1 cellular context compared by ENCODE assay signal in the genomic region with DNA sequence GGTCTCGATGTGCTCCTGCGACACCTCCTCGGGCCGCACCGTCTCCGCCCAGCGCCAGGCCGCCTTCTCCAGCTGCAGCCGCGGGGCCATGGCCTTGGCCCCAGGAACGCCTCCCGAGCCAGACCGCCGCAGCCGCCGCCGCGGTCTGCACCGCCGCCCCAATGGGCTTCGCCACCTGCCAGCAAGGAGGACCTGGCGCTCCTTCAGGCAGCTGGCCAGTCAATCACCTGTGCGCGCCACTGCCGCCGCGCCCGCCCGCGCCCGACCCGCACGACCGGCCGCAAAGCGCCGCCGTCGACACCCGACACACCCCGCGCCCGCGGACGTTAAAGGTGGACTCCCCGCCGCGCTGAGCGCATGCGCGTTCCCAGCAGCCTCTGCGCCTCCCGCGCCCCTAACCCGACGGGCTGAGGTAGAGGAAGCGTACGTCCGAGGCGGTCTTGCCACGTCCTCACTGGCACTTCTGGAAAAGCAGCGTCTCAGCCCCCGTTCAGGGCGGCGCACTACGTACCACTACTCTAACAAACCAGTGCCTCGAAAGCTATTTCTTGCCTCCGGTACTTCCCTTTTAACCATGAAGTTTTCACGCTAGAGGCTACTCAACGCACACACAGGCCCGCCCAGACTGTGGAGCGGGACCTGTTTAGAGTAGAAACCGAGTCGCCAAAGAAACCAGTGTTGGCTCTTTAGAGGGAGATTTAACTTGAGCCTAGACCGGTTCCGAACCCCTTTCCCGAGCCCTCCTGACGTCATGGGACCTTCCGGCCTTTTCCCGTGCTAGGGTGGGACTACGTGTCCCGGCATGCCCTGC.
TF ChIP-seq lines count a peak whose summit lies in the region.

A gene with protein sequence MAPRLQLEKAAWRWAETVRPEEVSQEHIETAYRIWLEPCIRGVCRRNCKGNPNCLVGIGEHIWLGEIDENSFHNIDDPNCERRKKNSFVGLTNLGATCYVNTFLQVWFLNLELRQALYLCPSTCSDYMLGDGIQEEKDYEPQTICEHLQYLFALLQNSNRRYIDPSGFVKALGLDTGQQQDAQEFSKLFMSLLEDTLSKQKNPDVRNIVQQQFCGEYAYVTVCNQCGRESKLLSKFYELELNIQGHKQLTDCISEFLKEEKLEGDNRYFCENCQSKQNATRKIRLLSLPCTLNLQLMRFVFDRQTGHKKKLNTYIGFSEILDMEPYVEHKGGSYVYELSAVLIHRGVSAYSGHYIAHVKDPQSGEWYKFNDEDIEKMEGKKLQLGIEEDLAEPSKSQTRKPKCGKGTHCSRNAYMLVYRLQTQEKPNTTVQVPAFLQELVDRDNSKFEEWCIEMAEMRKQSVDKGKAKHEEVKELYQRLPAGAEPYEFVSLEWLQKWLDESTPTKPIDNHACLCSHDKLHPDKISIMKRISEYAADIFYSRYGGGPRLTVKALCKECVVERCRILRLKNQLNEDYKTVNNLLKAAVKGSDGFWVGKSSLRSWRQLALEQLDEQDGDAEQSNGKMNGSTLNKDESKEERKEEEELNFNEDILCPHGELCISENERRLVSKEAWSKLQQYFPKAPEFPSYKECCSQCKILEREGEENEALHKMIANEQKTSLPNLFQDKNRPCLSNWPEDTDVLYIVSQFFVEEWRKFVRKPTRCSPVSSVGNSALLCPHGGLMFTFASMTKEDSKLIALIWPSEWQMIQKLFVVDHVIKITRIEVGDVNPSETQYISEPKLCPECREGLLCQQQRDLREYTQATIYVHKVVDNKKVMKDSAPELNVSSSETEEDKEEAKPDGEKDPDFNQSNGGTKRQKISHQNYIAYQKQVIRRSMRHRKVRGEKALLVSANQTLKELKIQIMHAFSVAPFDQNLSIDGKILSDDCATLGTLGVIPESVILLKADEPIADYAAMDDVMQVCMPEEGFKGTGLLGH (minus strand): TSS at position 282 of the 811 bp plus-strand sequence. CDS start 192 bp downstream, at position 90.

TF ChIP-seq in HepG2, 621 proteins besides CTCF, POLR2A, EP300 and RAD21 (continued from another document and continues in another):
- TF ChIP-seq AHDC1 (CRISPR knock-in tag; IDR thresholded peaks at IDR 0.05; ENCODE audit: borderline replicate concordance): 0 out of 2 replicates have a peak, but pooled peaks have one; percentile 6
- no peak for TF ChIP-seq RORA (CRISPR knock-in tag; IDR thresholded peaks at IDR 0.05)
- 0 out of 2 replicates have a peak, but pooled peaks have one; percentile 31 for TF ChIP-seq STAT5B (CRISPR knock-in tag; IDR thresholded peaks at IDR 0.05)
- no peak for TF ChIP-seq NFE2 (CRISPR knock-in tag; IDR thresholded peaks at IDR 0.05)
- TF ChIP-seq KLF6 (CRISPR knock-in tag; IDR thresholded peaks at IDR 0.05): no peak; the same call in 1 of the 2 replicates
- TF ChIP-seq ZNF451 (CRISPR knock-in tag; IDR thresholded peaks at IDR 0.05): peak; percentile 62
- no peak for TF ChIP-seq MBD4 (IDR thresholded peaks at IDR 0.05; ENCODE audit: borderline replicate concordance, low read length)
- peak; percentile 90 for TF ChIP-seq ZFX (CRISPR knock-in tag; IDR thresholded peaks at IDR 0.05; ENCODE audit: low read depth)
- TF ChIP-seq GLI4 (CRISPR knock-in tag; IDR thresholded peaks at IDR 0.05; ENCODE audit: borderline replicate concordance): no peak
- TF ChIP-seq ZNF558 (CRISPR knock-in tag; IDR thresholded peaks at IDR 0.05; ENCODE audit: borderline replicate concordance): peak; percentile 94; the same call in 1 of the 2 replicates
- TF ChIP-seq PRDM15 (CRISPR knock-in tag; IDR thresholded peaks at IDR 0.05): no peak
- TF ChIP-seq, protein P1, sequence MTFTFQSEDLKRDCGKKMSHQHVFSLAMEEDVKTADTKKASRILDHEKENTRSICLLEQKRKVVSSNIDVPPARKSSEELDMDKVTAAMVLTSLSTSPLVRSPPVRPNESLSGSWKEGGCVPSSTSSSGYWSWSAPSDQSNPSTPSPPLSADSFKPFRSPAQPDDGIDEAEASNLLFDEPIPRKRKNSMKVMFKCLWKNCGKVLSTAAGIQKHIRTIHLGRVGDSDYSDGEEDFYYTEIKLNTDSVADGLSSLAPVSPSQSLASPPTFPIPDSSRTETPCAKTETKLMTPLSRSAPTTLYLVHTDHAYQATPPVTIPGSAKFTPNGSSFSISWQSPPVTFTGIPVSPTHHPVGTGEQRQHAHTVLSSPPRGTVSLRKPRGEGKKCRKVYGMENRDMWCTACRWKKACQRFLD (CRISPR knock-in tag; IDR thresholded peaks at IDR 0.05; ENCODE audit: borderline replicate concordance): no peak; the same call in 1 of the 2 replicates
- TF ChIP-seq ZNF354B (CRISPR knock-in tag; IDR thresholded peaks at IDR 0.05): no peak
- TF ChIP-seq TMF1 (CRISPR knock-in tag; IDR thresholded peaks at IDR 0.05; ENCODE audit: low read depth): no peak
- TF ChIP-seq PCBP1 (IDR thresholded peaks at IDR 0.05; ENCODE audit: borderline replicate concordance, low read depth, low read length): peak; percentile 76; the same call in 1 of the 2 replicates
- peak; percentile 45; the same call in 1 of the 2 replicates for TF ChIP-seq ZNF724P (CRISPR knock-in tag; IDR thresholded peaks at IDR 0.05; ENCODE audit: borderline replicate concordance)
- TF ChIP-seq, protein P2, sequence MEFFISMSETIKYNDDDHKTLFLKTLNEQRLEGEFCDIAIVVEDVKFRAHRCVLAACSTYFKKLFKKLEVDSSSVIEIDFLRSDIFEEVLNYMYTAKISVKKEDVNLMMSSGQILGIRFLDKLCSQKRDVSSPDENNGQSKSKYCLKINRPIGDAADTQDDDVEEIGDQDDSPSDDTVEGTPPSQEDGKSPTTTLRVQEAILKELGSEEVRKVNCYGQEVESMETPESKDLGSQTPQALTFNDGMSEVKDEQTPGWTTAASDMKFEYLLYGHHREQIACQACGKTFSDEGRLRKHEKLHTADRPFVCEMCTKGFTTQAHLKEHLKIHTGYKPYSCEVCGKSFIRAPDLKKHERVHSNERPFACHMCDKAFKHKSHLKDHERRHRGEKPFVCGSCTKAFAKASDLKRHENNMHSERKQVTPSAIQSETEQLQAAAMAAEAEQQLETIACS (CRISPR knock-in tag; IDR thresholded peaks at IDR 0.05): peak; percentile 84
- TF ChIP-seq, protein P3, sequence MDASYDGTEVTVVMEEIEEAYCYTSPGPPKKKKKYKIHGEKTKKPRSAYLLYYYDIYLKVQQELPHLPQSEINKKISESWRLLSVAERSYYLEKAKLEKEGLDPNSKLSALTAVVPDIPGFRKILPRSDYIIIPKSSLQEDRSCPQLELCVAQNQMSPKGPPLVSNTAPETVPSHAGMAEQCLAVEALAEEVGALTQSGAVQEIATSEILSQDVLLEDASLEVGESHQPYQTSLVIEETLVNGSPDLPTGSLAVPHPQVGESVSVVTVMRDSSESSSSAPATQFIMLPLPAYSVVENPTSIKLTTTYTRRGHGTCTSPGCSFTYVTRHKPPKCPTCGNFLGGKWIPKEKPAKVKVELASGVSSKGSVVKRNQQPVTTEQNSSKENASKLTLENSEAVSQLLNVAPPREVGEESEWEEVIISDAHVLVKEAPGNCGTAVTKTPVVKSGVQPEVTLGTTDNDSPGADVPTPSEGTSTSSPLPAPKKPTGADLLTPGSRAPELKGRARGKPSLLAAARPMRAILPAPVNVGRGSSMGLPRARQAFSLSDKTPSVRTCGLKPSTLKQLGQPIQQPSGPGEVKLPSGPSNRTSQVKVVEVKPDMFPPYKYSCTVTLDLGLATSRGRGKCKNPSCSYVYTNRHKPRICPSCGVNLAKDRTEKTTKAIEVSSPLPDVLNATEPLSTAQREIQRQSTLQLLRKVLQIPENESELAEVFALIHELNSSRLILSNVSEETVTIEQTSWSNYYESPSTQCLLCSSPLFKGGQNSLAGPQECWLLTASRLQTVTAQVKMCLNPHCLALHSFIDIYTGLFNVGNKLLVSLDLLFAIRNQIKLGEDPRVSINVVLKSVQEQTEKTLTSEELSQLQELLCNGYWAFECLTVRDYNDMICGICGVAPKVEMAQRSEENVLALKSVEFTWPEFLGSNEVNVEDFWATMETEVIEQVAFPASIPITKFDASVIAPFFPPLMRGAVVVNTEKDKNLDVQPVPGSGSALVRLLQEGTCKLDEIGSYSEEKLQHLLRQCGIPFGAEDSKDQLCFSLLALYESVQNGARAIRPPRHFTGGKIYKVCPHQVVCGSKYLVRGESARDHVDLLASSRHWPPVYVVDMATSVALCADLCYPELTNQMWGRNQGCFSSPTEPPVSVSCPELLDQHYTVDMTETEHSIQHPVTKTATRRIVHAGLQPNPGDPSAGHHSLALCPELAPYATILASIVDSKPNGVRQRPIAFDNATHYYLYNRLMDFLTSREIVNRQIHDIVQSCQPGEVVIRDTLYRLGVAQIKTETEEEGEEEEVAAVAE (CRISPR knock-in tag; IDR thresholded peaks at IDR 0.05; ENCODE audit: borderline replicate concordance): peak; percentile 77; the same call in 1 of the 2 replicates
- peak; percentile 84 for TF ChIP-seq ZBTB38 (CRISPR knock-in tag; IDR thresholded peaks at IDR 0.05)
- TF ChIP-seq JDP2 (CRISPR knock-in tag; IDR thresholded peaks at IDR 0.05; ENCODE audit: borderline replicate concordance): no peak
